19 cellular contexts compared by ENCODE assay signal in genomic region chr18:72360628-72361027, GRCh38.
"Had no signal": no experiment of that assay in that cellular context is flagged by ENCODE, and none has a peak within 500 bp of the region (broad histone marks: within the 10 kb centered on the region; RNA-seq: fewer than 3 reads in every experiment).

No MANE protein-coding gene starts in this region.

- FAIRE-seq: endothelial cell of umbilical vein, frontal cortex, islet of Langerhans had no signal

- H3K36me3 ChIP-seq: heart right ventricle, right atrium auricular region, sigmoid colon, stomach, thoracic aorta had no signal

- H3K27me3 ChIP-seq: heart right ventricle, right atrium auricular region, sigmoid colon, stomach had no signal

- ATAC-seq: heart right ventricle, natural killer cell had no signal

- H3K9me3 ChIP-seq: right atrium auricular region, sigmoid colon, thoracic aorta had no signal

- H3K27ac ChIP-seq: coronary artery, heart right ventricle, right atrium auricular region, sigmoid colon, skin epidermis, stomach, thoracic aorta had no signal

- H3K4me1 ChIP-seq: heart right ventricle, right atrium auricular region, sigmoid colon, stomach had no signal

- DNase-seq: effector CD4-positive, alpha-beta T cell; endodermal cell; heart right ventricle; hypothalamus; kidney glomerular epithelial cell; natural killer cell; posterior cingulate gyrus; sigmoid colon; stimulated activated CD4-positive, alpha-beta T cell treated with anti-CD3 and anti-CD28 coated beads, Interleukin-12 subunit alpha, Interleukin-12 subunit beta, amount 100 ng/mL, for 4 hours; stimulated activated naive CD4-positive, alpha-beta T cell; stomach; substantia nigra had no signal

- H3K4me3 ChIP-seq: coronary artery, heart right ventricle, right atrium auricular region, sigmoid colon, skin epidermis, stomach, thoracic aorta had no signal
